Comparison of ENCODE assay signal across 1 cellular context in the genomic region with DNA sequence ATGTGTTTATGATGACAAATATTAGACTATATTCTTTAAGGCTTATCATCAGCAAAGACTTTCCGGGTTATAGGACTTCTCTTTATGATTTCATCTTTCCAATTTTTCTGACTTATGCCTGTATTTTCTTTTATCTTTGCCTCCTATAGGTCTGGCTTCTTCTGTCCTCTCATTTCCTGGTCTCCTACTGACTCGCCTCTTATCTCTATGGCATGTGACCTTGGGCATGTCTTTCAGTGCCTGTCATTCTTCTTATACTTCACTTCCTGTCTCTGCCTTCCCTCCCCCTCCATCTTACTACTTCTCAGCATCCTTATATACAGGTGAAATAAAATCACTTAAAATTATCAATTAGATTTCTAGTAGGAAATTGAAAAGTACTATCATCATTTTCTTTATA.
A peak's percentile ranks its signal among the peaks of the same experiment; 100 is the strongest.
TF ChIP-seq lines count a peak whose summit lies in the region.

No MANE protein-coding gene starts in this region.

TF ChIP-seq in GM12878, 131 proteins besides CTCF, POLR2A, EP300 and RAD21:
- no peak for TF ChIP-seq CBFB (IDR thresholded peaks at IDR 0.05; ENCODE audit: low read depth)
- TF ChIP-seq, protein P1, sequence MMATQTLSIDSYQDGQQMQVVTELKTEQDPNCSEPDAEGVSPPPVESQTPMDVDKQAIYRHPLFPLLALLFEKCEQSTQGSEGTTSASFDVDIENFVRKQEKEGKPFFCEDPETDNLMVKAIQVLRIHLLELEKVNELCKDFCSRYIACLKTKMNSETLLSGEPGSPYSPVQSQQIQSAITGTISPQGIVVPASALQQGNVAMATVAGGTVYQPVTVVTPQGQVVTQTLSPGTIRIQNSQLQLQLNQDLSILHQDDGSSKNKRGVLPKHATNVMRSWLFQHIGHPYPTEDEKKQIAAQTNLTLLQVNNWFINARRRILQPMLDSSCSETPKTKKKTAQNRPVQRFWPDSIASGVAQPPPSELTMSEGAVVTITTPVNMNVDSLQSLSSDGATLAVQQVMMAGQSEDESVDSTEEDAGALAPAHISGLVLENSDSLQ (IDR thresholded peaks at IDR 0.05): 0 out of 2 replicates have a peak, but pooled peaks have one; percentile 32
TF ChIP-seq in GM12878: peak in this region for 1.
